In genomic region chr11:19742595-19743292, GRCh38 we compare ENCODE assay signal across 9 cellular contexts. TPM values are rescaled to one million over a fixed set of nuclear protein-coding genes. Genes with fewer than 3 reads are reported as not detected.
A peak's percentile ranks its signal among the peaks of the same experiment; 100 is the strongest.
DNase-seq lines count a peak whose midpoint lies in the region; ATAC-seq and TF ChIP-seq lines count a peak whose summit lies in the region.
"Had no signal": no experiment of that assay in that cellular context is flagged by ENCODE, and none has a peak within 500 bp of the region (broad histone marks: within the 10 kb centered on the region; RNA-seq: fewer than 3 reads in every experiment).

No MANE protein-coding gene starts in this region.

- ATAC-seq in HG03103 (IDR thresholded peaks at IDR 0.05; ENCODE audit: low read depth, unreplicated experiment): peak; percentile 86
- ATAC-seq in lung (ENCODE audit: insufficient read depth, low FRiP score): peak; percentile 61

- H3K4me3 ChIP-seq in lung: no peak overlapping the region
- H3K4me3 ChIP-seq: BLaER1 treated with 17β-estradiol and CSF1 and Interleukin-3, amounts not matched to agents 10 nM and 100 nM had no signal

- TF ChIP-seq CTCF in lung (IDR thresholded peaks at IDR 0.05; ENCODE audit: control extremely low read depth, extremely low read depth): peak; percentile 89

- no peaks in the 10 kb centered on the region for H3K36me3 ChIP-seq in lung (ENCODE audit: control insufficient read depth in 2 of 2, insufficient read depth in 2 of 2, low read length in 2 of 2)
- H3K36me3 ChIP-seq: BLaER1 treated with 17β-estradiol and CSF1 and Interleukin-3, amounts not matched to agents 10 nM and 100 nM had no signal

- H3K9me3 ChIP-seq in lung (ENCODE audit: control insufficient read depth in 2 of 2, insufficient read depth in 1 of 2, low read length in 1 of 2): peaks cover 0 to 3% of the 10 kb centered on the region in 2 donors
- H3K9me3 ChIP-seq: BLaER1 treated with 17β-estradiol and CSF1 and Interleukin-3, amounts not matched to agents 10 nM and 100 nM had no signal

- peak overlapping the region in 1 of 2 donors; percentile 57 for H3K27ac ChIP-seq in lung (ENCODE audit: low read depth in 1 of 2, low read length in 1 of 2)
- H3K27ac ChIP-seq: BLaER1 treated with 17β-estradiol and CSF1 and Interleukin-3, amounts not matched to agents 10 nM and 100 nM had no signal

- H3K4me1 ChIP-seq in lung (ENCODE audit: control insufficient read depth in 2 of 2, insufficient read depth in 2 of 2, low read length in 2 of 2): peaks cover 3 to 7% of the 10 kb centered on the region in 2 donors
- H3K4me1 ChIP-seq: BLaER1 treated with 17β-estradiol and CSF1 and Interleukin-3, amounts not matched to agents 10 nM and 100 nM had no signal

- 38 to 42% methylated on average over 2 of the region's 2 CpGs for WGBS in lung, 2 donors

- DNase-seq in NCI-H82 (lab: John Stamatoyannopoulos, UW) (peak; percentile 80), NCI-H82 treated with DMSO at 0.1 percent for 48 hours (lab: John Stamatoyannopoulos, UW; ENCODE audit: unreplicated experiment) (no peak), NCI-H446 (lab: John Stamatoyannopoulos, UW) (peak; percentile 57 to 81), dermis microvascular lymphatic vessel endothelial cell (ENCODE audit: low read depth in 2 of 2) (peak; percentile 77 to 86), lung (ENCODE audit: low spot score) (peak; percentile 82)
- DNase-seq in activated CD4-positive, alpha-beta T cell treated with anti-CD3 and anti-CD28 coated beads, Interleukin-2, amount 50 U/mL, for 1 hour: peak; percentile 67
- DNase-seq in stimulated activated CD8-positive, alpha-beta memory T cell treated with anti-CD3 and anti-CD28 coated beads, Interleukin-15, amount 100 ng/mL, for 24 hours (ENCODE audit: low read depth): peak; percentile 25

- no peaks in the 10 kb centered on the region for H3K27me3 ChIP-seq in lung (ENCODE audit: control insufficient read depth, insufficient read depth)
- H3K27me3 ChIP-seq: BLaER1 treated with 17β-estradiol and CSF1 and Interleukin-3, amounts not matched to agents 10 nM and 100 nM had no signal

RNA-seq across cellular contexts. Expression of gene NAV2, which starts 30.1 kb away (rescaled TPM):
- total RNA-seq in dermis microvascular lymphatic vessel endothelial cell (3.2 and 3.9 TPM in 2 replicates), lung (10 to 100 TPM; 31.5 to 47.9 TPM)
- 1 to 10 TPM; 6.8 to 8.9 TPM for polyA plus RNA-seq in lung
